Comparison of ENCODE assay signal across 9 cellular contexts in the genomic region with DNA sequence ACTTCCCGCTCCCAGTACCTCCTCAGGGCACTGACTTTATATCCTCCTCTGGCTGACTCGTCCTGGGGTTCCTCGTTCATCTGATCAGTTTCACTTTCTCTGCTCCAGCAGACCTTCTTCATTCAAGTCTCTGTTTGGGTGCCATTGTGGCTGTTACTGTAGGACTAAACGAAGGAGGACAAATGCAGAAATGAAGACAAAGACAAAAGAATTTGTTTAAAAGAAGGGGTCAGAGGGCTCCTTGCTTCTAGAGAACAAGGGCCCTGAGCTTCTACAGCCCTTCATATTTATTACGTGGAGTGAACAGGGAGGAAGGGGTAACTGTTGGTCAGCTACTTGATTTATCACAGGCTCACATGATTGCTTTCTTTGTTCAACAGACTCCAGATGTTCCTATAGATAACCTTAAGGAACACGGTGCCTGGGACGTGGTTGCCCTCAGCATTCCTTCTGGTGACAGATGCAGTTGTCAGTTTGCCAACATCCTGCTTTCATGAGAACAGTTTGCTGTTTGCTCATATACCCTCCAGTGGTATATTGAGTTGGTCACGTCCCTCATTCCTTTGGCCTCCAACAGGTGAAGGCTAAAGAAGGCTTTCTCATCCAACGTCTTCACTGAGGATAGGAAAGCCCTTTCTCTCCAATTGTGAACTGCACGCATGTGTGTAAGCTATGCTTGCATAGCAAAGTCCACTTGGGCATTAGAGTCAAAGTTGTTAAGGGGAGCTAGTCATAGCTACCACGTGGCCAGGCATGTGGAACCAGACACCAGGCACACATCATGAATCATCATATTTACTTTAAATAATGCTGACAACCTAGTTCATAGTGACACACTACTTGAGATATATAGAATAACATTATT.
A peak's percentile ranks its signal among the peaks of the same experiment; 100 is the strongest.
DNase-seq lines count a peak whose midpoint lies in the region; ATAC-seq, FAIRE-seq and TF ChIP-seq lines count a peak whose summit lies in the region.
"Had no signal": no experiment of that assay in that cellular context is flagged by ENCODE, and none has a peak within 500 bp of the region (broad histone marks: within the 10 kb centered on the region; RNA-seq: fewer than 3 reads in every experiment).

No MANE protein-coding gene starts in this region.

- H3K9ac ChIP-seq in mesenchymal stem cell (ENCODE audit: low read length) = peak overlapping the region; percentile 37

- no peaks in the 10 kb centered on the region for H3K27me3 Mint-ChIP-seq in activated T-helper 17 cell treated with anti-CD3 and anti-CD28 coated beads, Interleukin-2, amount 50 U/mL, for 72 hours

- peak overlapping the region; percentile 27 for H4K8ac ChIP-seq in mesenchymal stem cell (ENCODE audit: low read length)

- peak overlapping the region in 1 of 2 experiments; percentile 38 for H3K4ac ChIP-seq in mesenchymal stem cell (ENCODE audit: low read depth in 1 of 2, low read length in 2 of 2)

- H2BK15ac ChIP-seq in mesenchymal stem cell (ENCODE audit: low read depth, poor library complexity, severe bottlenecking) = no peak overlapping the region

- peak overlapping the region; percentile 59 for H3K27ac ChIP-seq in mesenchymal stem cell (ENCODE audit: low read length, poor library complexity, severe bottlenecking)

- peak overlapping the region in 1 of 2 experiments; percentile 61 for H3K4me3 ChIP-seq in mesenchymal stem cell (ENCODE audit: insufficient read depth in 1 of 2, low read depth in 1 of 2, low read length in 2 of 2)

- H3K79me1 ChIP-seq in mesenchymal stem cell (replicated peaks; ENCODE audit: low read length, poor library complexity, severe bottlenecking) = no peaks in the 10 kb centered on the region

- H4K91ac ChIP-seq in mesenchymal stem cell (ENCODE audit: low read length) = no peak overlapping the region

- H3K18ac ChIP-seq in mesenchymal stem cell (ENCODE audit: low read depth in 1 of 2, low read length in 2 of 2) = peak overlapping the region in 1 of 2 experiments; percentile 50

- H3K23ac ChIP-seq in mesenchymal stem cell (ENCODE audit: low read length in 2 of 2) = no peak overlapping the region

- peak overlapping the region; percentile 53 for H3K4me3 Mint-ChIP-seq in activated T-helper 17 cell treated with anti-CD3 and anti-CD28 coated beads, Interleukin-2, amount 50 U/mL, for 72 hours
- H3K4me3 Mint-ChIP-seq: natural killer cell treated with Interleukin-12 subunit alpha and Interleukin-12 subunit beta and Interleukin-15 and Interleukin-18, amount 100 ng/mL, for 72 hours had no signal

- H2BK5ac ChIP-seq in mesenchymal stem cell (ENCODE audit: low read depth, low read length, poor library complexity, severe bottlenecking) = no peak overlapping the region

- FAIRE-seq in GM12891 (lab: Jason Lieb, UNC) = no peak

- H3K4me1 Mint-ChIP-seq in activated T-helper 17 cell treated with anti-CD3 and anti-CD28 coated beads, Interleukin-2, amount 50 U/mL, for 72 hours = peaks cover 5% of the 10 kb centered on the region

- no peak overlapping the region for H3K27ac Mint-ChIP-seq in activated T-helper 17 cell treated with anti-CD3 and anti-CD28 coated beads, Interleukin-2, amount 50 U/mL, for 72 hours

- no peaks in the 10 kb centered on the region for H3K36me3 ChIP-seq in mesenchymal stem cell (ENCODE audit: control insufficient read depth in 1 of 2, insufficient read depth in 2 of 2, low read depth in 1 of 2, low read length in 2 of 2)

- peak overlapping the region in 1 of 2 experiments; percentile 43 for H2BK12ac ChIP-seq in mesenchymal stem cell (ENCODE audit: low read length in 2 of 2)

- no peaks in the 10 kb centered on the region for H3K36me3 Mint-ChIP-seq in activated T-helper 17 cell treated with anti-CD3 and anti-CD28 coated beads, Interleukin-2, amount 50 U/mL, for 72 hours (ENCODE audit: low read depth)
- H3K36me3 Mint-ChIP-seq: natural killer cell treated with Interleukin-12 subunit alpha and Interleukin-12 subunit beta and Interleukin-15 and Interleukin-18, amount 100 ng/mL, for 72 hours had no signal

- peak; percentile 86 for DNase-seq in CMK (ENCODE audit: low read depth)
- peak; percentile 77 for DNase-seq in LoVo (ENCODE audit: low spot score)
- DNase-seq in mesenchymal stem cell = peak; percentile 90
- no peak for DNase-seq in NK-92 (lab: John Stamatoyannopoulos, UW; ENCODE audit: unreplicated experiment)
- no peak for DNase-seq in GM12891 (ENCODE audit: insufficient read length, low spot score)

- 45% methylated on average over 8 of the region's 11 CpGs for WGBS in mesenchymal stem cell

- peak; percentile 74 for ATAC-seq in activated T-helper 17 cell treated with anti-CD3 and anti-CD28 coated beads, Interleukin-2, amount 50 U/mL, for 72 hours (replicated peaks)
- ATAC-seq in HG03095 (IDR thresholded peaks at IDR 0.05; ENCODE audit: unreplicated experiment) = no peak
- no peak for ATAC-seq in HG03135 (IDR thresholded peaks at IDR 0.05; ENCODE audit: unreplicated experiment)
- ATAC-seq: natural killer cell treated with Interleukin-12 subunit alpha and Interleukin-12 subunit beta and Interleukin-15 and Interleukin-18, amount 100 ng/mL, for 72 hours had no signal

- TF ChIP-seq POLR2A in GM12891 (IDR thresholded peaks at IDR 0.05; ENCODE audit: low read depth, low read length) = no peak

- no peak overlapping the region for H3K4me2 ChIP-seq in mesenchymal stem cell (ENCODE audit: low read length, poor library complexity, severe bottlenecking)

- no peaks in the 10 kb centered on the region for H3K9me3 Mint-ChIP-seq in activated T-helper 17 cell treated with anti-CD3 and anti-CD28 coated beads, Interleukin-2, amount 50 U/mL, for 72 hours
- H3K9me3 Mint-ChIP-seq: natural killer cell treated with Interleukin-12 subunit alpha and Interleukin-12 subunit beta and Interleukin-15 and Interleukin-18, amount 100 ng/mL, for 72 hours had no signal

- peak overlapping the region; percentile 26 for H2AK5ac ChIP-seq in mesenchymal stem cell (ENCODE audit: low read length, severe bottlenecking)

- H3K27me3 ChIP-seq in mesenchymal stem cell (ENCODE audit: control insufficient read depth in 1 of 2, insufficient read depth in 1 of 2, low read length in 2 of 2) = no peaks in the 10 kb centered on the region

- H3K4me1 ChIP-seq in mesenchymal stem cell (ENCODE audit: control insufficient read depth, insufficient read depth, low read depth, low read length) = peaks cover 6% of the 10 kb centered on the region

- H2AFZ ChIP-seq in mesenchymal stem cell (ENCODE audit: low read depth, low read length) = no peak overlapping the region

- no peak overlapping the region for H3K14ac ChIP-seq in mesenchymal stem cell (ENCODE audit: low read length in 2 of 2)

- H2BK120ac ChIP-seq in mesenchymal stem cell (ENCODE audit: low read depth, low read length) = peak overlapping the region; percentile 27

- no peaks in the 10 kb centered on the region for H3K9me3 ChIP-seq in mesenchymal stem cell (ENCODE audit: control insufficient read depth, low read length)

TF ChIP-seq in GM12891, 5 proteins besides CTCF, POLR2A, EP300 and RAD21:
- TF ChIP-seq SPI1 (IDR thresholded peaks at IDR 0.05; ENCODE audit: low read depth, low read length) (no peak), PAX5 (IDR thresholded peaks at IDR 0.05; ENCODE audit: insufficient read depth, low read length, severe bottlenecking) (no peak), POU2F2 (IDR thresholded peaks at IDR 0.05; ENCODE audit: low read depth, low read length) (no peak), POLR2AphosphoS5 (IDR thresholded peaks at IDR 0.05; ENCODE audit: low read depth, low read length) (no peak)

Comparison
In these comparisons a context has a peak if more than half of its experiments do, and no peak if none do; other contexts are left out.
1. DNase-seq: peak in CMK (single experiment), LoVo (single experiment) and mesenchymal stem cell (single experiment); none in NK-92 (single experiment) and GM12891 (single experiment).